In genomic region chr1:204409878-204410763, GRCh38 we compare ENCODE assay signal across 1 cellular context.
A peak's percentile ranks its signal among the peaks of the same experiment; 100 is the strongest.
TF ChIP-seq lines count a peak whose summit lies in the region.

No MANE protein-coding gene starts in this region.

TF ChIP-seq in K562, 482 proteins besides CTCF, POLR2A, EP300 and RAD21 (continued from another document and continues in another):
- TF ChIP-seq RREB1 (CRISPR knock-in tag; IDR thresholded peaks at IDR 0.05) (no peak), POLR3G (IDR thresholded peaks at IDR 0.05; ENCODE audit: extremely low read depth, insufficient read length, insufficient replicate concordance) (no peak), ZBED1 (IDR thresholded peaks at IDR 0.05) (no peak), POLR2G (IDR thresholded peaks at IDR 0.05; ENCODE audit: low read depth, low read length) (no peak), MCM7 (IDR thresholded peaks at IDR 0.05) (no peak), TAF15 (IDR thresholded peaks at IDR 0.05; ENCODE audit: low read depth, low read length) (no peak), POLR2AphosphoS2 (IDR thresholded peaks at IDR 0.05; ENCODE audit: low read length) (no peak), ZBTB17 (CRISPR knock-in tag; IDR thresholded peaks at IDR 0.05) (no peak), XRCC5 (IDR thresholded peaks at IDR 0.05; ENCODE audit: low read depth, low read length) (no peak), MXI1 (IDR thresholded peaks at IDR 0.05; ENCODE audit: low read depth, low read length) (no peak), HIVEP1 (CRISPR knock-in tag; IDR thresholded peaks at IDR 0.05) (no peak), ESRRA (IDR thresholded peaks at IDR 0.05; ENCODE audit: borderline replicate concordance, low read depth) (peak; percentile 59), FOSL1 (tag; conservative IDR thresholded peaks at IDR 0.05) (0 out of 2 replicates have a peak, but pooled peaks have one; percentile 21), ARID4B (CRISPR knock-in tag; IDR thresholded peaks at IDR 0.05) (peak; percentile 52; the same call in 1 of the 2 replicates), KLF13 (tag; IDR thresholded peaks at IDR 0.05; ENCODE audit: borderline replicate concordance, low read depth) (no peak), ZNF655 (CRISPR knock-in tag; IDR thresholded peaks at IDR 0.05) (no peak), PTTG1 (tag; IDR thresholded peaks at IDR 0.05; ENCODE audit: low read depth) (no peak), MYC (IDR thresholded peaks at IDR 0.05; ENCODE audit: low read depth, low read length) (peak; percentile 41; the same call in 1 of the 2 replicates), MYC (CRISPR knock-in tag; IDR thresholded peaks at IDR 0.05; ENCODE audit: borderline replicate concordance, low read depth) (no peak), ARID3A (IDR thresholded peaks at IDR 0.05; ENCODE audit: borderline replicate concordance, low read depth, low read length) (no peak), BRD4 (IDR thresholded peaks at IDR 0.05) (no peak), HDGF (IDR thresholded peaks at IDR 0.05) (no peak), JUN (IDR thresholded peaks at IDR 0.05; ENCODE audit: borderline replicate concordance, low read depth, low read length) (no peak), JUN (CRISPR knock-in tag; IDR thresholded peaks at IDR 0.05; ENCODE audit: borderline replicate concordance) (no peak), SIN3B (IDR thresholded peaks at IDR 0.05; ENCODE audit: low read depth) (no peak), FOXA1 (IDR thresholded peaks at IDR 0.05; ENCODE audit: borderline replicate concordance) (no peak), PRDM10 (IDR thresholded peaks at IDR 0.05; ENCODE audit: partially characterized antibody) (no peak), JUND (IDR thresholded peaks at IDR 0.05; ENCODE audit: borderline replicate concordance, low read depth, low read length) (peak; percentile 30; the same call in 1 of the 2 replicates), JUND (tag; IDR thresholded peaks at IDR 0.05; ENCODE audit: borderline replicate concordance, low read depth, low read length) (no peak; the same call in 2 of the 3 replicates), NFIC (IDR thresholded peaks at IDR 0.05) (no peak), ZNF717 (CRISPR knock-in tag; IDR thresholded peaks at IDR 0.05) (no peak), GTF2B (IDR thresholded peaks at IDR 0.05; ENCODE audit: extremely low read depth, insufficient read length) (no peak), SNAPC5 (CRISPR knock-in tag; IDR thresholded peaks at IDR 0.05) (no peak), TCF15 (CRISPR knock-in tag; IDR thresholded peaks at IDR 0.05) (no peak), ZNF76 (CRISPR knock-in tag; IDR thresholded peaks at IDR 0.05; ENCODE audit: borderline replicate concordance) (no peak), MAX (CRISPR knock-in tag; IDR thresholded peaks at IDR 0.05) (peak; percentile 63; the same call in 1 of the 2 replicates), E2F5 (CRISPR knock-in tag; IDR thresholded peaks at IDR 0.05) (no peak), PTRF (tag; IDR thresholded peaks at IDR 0.05) (no peak), C11orf30 (IDR thresholded peaks at IDR 0.05; ENCODE audit: low read depth) (no peak), PRPF4 (IDR thresholded peaks at IDR 0.05; ENCODE audit: insufficient read depth, low read depth, low read length, poor library complexity, severe bottlenecking) (no peak)
